ENCODE assay signal across 12 cellular contexts in the genomic region with DNA sequence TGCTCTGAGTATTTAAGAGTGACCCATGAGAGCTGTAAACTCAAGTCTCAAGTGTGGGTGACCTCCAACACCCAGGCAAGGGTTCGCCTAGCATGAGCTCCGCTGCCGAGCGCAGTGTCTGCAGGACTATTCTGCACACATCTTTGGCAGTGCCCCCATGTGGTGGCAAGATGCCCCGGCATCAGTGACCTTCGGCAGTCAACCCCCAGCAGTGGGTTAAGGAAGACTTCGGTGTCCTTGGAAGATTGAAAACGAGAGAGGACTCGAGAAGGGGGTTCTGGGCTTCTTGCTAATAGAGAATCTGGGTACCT. TPM values are rescaled to one million over a fixed set of nuclear protein-coding genes. Genes with fewer than 3 reads are reported as not detected.
DNase-seq lines count a peak whose midpoint lies in the region; ATAC-seq and TF ChIP-seq lines count a peak whose summit lies in the region.
"Had no signal": no experiment of that assay in that cellular context is flagged by ENCODE, and none has a peak within 500 bp of the region (broad histone marks: within the 10 kb centered on the region; RNA-seq: fewer than 3 reads in every experiment).

No MANE protein-coding gene starts in this region.

- no peaks in the 10 kb centered on the region for H3K36me3 ChIP-seq in naive thymus-derived CD4-positive, alpha-beta T cell (ENCODE audit: control insufficient read depth in 2 of 3, insufficient read depth in 3 of 3, low read length in 3 of 3)
- H3K36me3 ChIP-seq: Peyer's patch had no signal

- intact Hi-C loops in naive thymus-derived CD4-positive, alpha-beta T cell (cut with micrococcal nuclease): loop anchor here (2.0 to 10.0 kb wide), 2 partner anchors 46 to 60 kb away; no protein-coding TSS in a partner anchor

- H3K27ac ChIP-seq in naive thymus-derived CD4-positive, alpha-beta T cell (ENCODE audit: low read depth, low read length): no peak overlapping the region

- DNase-seq in NCI-H748 (lab: John Stamatoyannopoulos, UW; ENCODE audit: unreplicated experiment) (peak; percentile 2), NCI-H748 treated with DMSO at 0.1 percent for 48 hours (lab: John Stamatoyannopoulos, UW) (no peak), WTC11 (ENCODE audit: low spot score) (no peak), T-helper 9 cell (no peak), NCI-H1694 treated with DMSO at 0.1 percent for 48 hours (lab: John Stamatoyannopoulos, UW) (no peak), NCI-H446 (lab: John Stamatoyannopoulos, UW) (no peak)
- peak in 1 of 9 donors; percentile 5 for DNase-seq in naive thymus-derived CD4-positive, alpha-beta T cell
- DNase-seq: activated CD4-positive, alpha-beta T cell treated with anti-CD3 and anti-CD28 coated beads, Interleukin-2, amount 50 U/mL, for 48 hours; glutamatergic neuron; KBM-7; Peyer's patch had no signal

- H3K4me3 Mint-ChIP-seq in WTC11: no peak overlapping the region
- H3K4me3 Mint-ChIP-seq in naive thymus-derived CD4-positive, alpha-beta T cell: peak overlapping the region in 9 of 10 donors; percentile 21 to 94 (median 77)

- 0 out of 2 replicates have a peak, but pooled peaks have one; percentile 27 for TF ChIP-seq CTCF in GM12875 (IDR thresholded peaks at IDR 0.05; ENCODE audit: borderline replicate concordance, insufficient read depth, low read depth, low read length)
- TF ChIP-seq CTCF in WTC11 (IDR thresholded peaks at IDR 0.05): no peak

- H3K9me3 ChIP-seq in naive thymus-derived CD4-positive, alpha-beta T cell (ENCODE audit: control insufficient read depth in 2 of 3, low read length in 3 of 3): no peaks in the 10 kb centered on the region
- H3K9me3 ChIP-seq: Peyer's patch had no signal

- H3K4me3 ChIP-seq in GM12875 (ENCODE audit: low read depth, low read length): no peak overlapping the region
- H3K4me3 ChIP-seq in naive thymus-derived CD4-positive, alpha-beta T cell (ENCODE audit: low read length): no peak overlapping the region
- H3K4me3 ChIP-seq: Peyer's patch had no signal

- H3K9me3 Mint-ChIP-seq in WTC11: no peaks in the 10 kb centered on the region
- peaks cover 0 to 4% (median 0%) of the 10 kb centered on the region in 11 donors for H3K9me3 Mint-ChIP-seq in naive thymus-derived CD4-positive, alpha-beta T cell

- 0 out of 2 replicates have a peak, but pooled peaks have one; percentile 41 for ATAC-seq in WTC11
- no peak for ATAC-seq in naive thymus-derived CD4-positive, alpha-beta T cell

- CTCF ChIA-PET in WTC11 (lab: Charles Lee): interaction anchor here (0.6 to 1.4 kb wide), 7 partner anchors 10 to 51 kb away, joined by 3 to 7 read pairs (median 4); no protein-coding TSS in a partner anchor
- CTCF ChIA-PET in naive thymus-derived CD4-positive, alpha-beta T cell (lab: Charles Lee): interaction anchor here (1.2 to 5.1 kb wide), 6 partner anchors 31 to 62 kb away, joined by 3 to 44 read pairs (median 10); no protein-coding TSS in a partner anchor

- H3K4me1 ChIP-seq in naive thymus-derived CD4-positive, alpha-beta T cell (ENCODE audit: control insufficient read depth in 2 of 2, insufficient read depth in 2 of 2, low read length in 2 of 2): peaks cover 45 to 55% of the 10 kb centered on the region in 2 donors

- H3K27ac Mint-ChIP-seq in WTC11: no peak overlapping the region
- H3K27ac Mint-ChIP-seq in naive thymus-derived CD4-positive, alpha-beta T cell: peak overlapping the region; percentile 7 to 95 (median 90)

- H3K27me3 Mint-ChIP-seq in WTC11 (ENCODE audit: low read depth): peaks cover 2% of the 10 kb centered on the region; the same call in 1 of the 2 replicates
- H3K27me3 Mint-ChIP-seq in naive thymus-derived CD4-positive, alpha-beta T cell: peaks cover 0 to 7% (median 0%) of the 10 kb centered on the region in 5 donors

- H3K36me3 Mint-ChIP-seq in WTC11: no peaks in the 10 kb centered on the region
- peaks cover 0 to 15% (median 0%) of the 10 kb centered on the region in 5 donors for H3K36me3 Mint-ChIP-seq in naive thymus-derived CD4-positive, alpha-beta T cell

- H3K27me3 ChIP-seq in naive thymus-derived CD4-positive, alpha-beta T cell (ENCODE audit: control insufficient read depth in 2 of 2, insufficient read depth in 2 of 2, low read length in 2 of 2): no peaks in the 10 kb centered on the region
- H3K27me3 ChIP-seq: Peyer's patch had no signal

- peaks cover 7% of the 10 kb centered on the region for H3K4me1 Mint-ChIP-seq in WTC11
- peaks cover 49 to 75% (median 71%) of the 10 kb centered on the region in 7 donors for H3K4me1 Mint-ChIP-seq in naive thymus-derived CD4-positive, alpha-beta T cell

- POLR2A ChIA-PET in WTC11 (lab: Charles Lee): no interaction called here
- POLR2A ChIA-PET in naive thymus-derived CD4-positive, alpha-beta T cell (lab: Charles Lee): interaction anchor here (1.0 to 6.7 kb wide), 7 partner anchors 9 to 194 kb away, joined by 3 to 120 read pairs (median 5); a partner anchor contains a TSS

TF ChIP-seq in WTC11, 78 proteins besides CTCF, POLR2A, EP300 and RAD21 (continues in another document):
- TF ChIP-seq, protein P1, sequence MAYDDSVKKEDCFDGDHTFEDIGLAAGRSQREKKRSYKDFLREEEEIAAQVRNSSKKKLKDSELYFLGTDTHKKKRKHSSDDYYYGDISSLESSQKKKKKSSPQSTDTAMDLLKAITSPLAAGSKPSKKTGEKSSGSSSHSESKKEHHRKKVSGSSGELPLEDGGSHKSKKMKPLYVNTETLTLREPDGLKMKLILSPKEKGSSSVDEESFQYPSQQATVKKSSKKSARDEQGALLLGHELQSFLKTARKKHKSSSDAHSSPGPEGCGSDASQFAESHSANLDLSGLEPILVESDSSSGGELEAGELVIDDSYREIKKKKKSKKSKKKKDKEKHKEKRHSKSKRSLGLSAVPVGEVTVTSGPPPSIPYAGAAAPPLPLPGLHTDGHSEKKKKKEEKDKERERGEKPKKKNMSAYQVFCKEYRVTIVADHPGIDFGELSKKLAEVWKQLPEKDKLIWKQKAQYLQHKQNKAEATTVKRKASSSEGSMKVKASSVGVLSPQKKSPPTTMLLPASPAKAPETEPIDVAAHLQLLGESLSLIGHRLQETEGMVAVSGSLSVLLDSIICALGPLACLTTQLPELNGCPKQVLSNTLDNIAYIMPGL (CRISPR knock-in tag; IDR thresholded peaks at IDR 0.05): no peak
- TF ChIP-seq, protein P2, sequence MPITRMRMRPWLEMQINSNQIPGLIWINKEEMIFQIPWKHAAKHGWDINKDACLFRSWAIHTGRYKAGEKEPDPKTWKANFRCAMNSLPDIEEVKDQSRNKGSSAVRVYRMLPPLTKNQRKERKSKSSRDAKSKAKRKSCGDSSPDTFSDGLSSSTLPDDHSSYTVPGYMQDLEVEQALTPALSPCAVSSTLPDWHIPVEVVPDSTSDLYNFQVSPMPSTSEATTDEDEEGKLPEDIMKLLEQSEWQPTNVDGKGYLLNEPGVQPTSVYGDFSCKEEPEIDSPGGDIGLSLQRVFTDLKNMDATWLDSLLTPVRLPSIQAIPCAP (CRISPR knock-in tag; IDR thresholded peaks at IDR 0.05): no peak
- TF ChIP-seq, protein P3, sequence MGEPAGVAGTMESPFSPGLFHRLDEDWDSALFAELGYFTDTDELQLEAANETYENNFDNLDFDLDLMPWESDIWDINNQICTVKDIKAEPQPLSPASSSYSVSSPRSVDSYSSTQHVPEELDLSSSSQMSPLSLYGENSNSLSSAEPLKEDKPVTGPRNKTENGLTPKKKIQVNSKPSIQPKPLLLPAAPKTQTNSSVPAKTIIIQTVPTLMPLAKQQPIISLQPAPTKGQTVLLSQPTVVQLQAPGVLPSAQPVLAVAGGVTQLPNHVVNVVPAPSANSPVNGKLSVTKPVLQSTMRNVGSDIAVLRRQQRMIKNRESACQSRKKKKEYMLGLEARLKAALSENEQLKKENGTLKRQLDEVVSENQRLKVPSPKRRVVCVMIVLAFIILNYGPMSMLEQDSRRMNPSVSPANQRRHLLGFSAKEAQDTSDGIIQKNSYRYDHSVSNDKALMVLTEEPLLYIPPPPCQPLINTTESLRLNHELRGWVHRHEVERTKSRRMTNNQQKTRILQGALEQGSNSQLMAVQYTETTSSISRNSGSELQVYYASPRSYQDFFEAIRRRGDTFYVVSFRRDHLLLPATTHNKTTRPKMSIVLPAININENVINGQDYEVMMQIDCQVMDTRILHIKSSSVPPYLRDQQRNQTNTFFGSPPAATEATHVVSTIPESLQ (CRISPR knock-in tag; IDR thresholded peaks at IDR 0.05): no peak
- no peak for TF ChIP-seq NR3C1 (CRISPR knock-in tag; conservative IDR thresholded peaks at IDR 0.05; ENCODE audit: low read depth)
- TF ChIP-seq, protein P4, sequence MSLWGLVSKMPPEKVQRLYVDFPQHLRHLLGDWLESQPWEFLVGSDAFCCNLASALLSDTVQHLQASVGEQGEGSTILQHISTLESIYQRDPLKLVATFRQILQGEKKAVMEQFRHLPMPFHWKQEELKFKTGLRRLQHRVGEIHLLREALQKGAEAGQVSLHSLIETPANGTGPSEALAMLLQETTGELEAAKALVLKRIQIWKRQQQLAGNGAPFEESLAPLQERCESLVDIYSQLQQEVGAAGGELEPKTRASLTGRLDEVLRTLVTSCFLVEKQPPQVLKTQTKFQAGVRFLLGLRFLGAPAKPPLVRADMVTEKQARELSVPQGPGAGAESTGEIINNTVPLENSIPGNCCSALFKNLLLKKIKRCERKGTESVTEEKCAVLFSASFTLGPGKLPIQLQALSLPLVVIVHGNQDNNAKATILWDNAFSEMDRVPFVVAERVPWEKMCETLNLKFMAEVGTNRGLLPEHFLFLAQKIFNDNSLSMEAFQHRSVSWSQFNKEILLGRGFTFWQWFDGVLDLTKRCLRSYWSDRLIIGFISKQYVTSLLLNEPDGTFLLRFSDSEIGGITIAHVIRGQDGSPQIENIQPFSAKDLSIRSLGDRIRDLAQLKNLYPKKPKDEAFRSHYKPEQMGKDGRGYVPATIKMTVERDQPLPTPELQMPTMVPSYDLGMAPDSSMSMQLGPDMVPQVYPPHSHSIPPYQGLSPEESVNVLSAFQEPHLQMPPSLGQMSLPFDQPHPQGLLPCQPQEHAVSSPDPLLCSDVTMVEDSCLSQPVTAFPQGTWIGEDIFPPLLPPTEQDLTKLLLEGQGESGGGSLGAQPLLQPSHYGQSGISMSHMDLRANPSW (CRISPR knock-in tag; conservative IDR thresholded peaks at IDR 0.05; ENCODE audit: low read depth): no peak
- TF ChIP-seq, protein P5, sequence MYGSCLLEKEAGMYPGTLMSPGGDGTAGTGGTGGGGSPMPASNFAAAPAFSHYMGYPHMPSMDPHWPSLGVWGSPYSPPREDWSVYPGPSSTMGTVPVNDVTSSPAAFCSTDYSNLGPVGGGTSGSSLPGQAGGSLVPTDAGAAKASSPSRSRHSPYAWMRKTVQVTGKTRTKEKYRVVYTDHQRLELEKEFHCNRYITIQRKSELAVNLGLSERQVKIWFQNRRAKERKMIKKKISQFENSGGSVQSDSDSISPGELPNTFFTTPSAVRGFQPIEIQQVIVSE (CRISPR knock-in tag; IDR thresholded peaks at IDR 0.05; ENCODE audit: borderline replicate concordance): no peak
- TF ChIP-seq, protein P6, sequence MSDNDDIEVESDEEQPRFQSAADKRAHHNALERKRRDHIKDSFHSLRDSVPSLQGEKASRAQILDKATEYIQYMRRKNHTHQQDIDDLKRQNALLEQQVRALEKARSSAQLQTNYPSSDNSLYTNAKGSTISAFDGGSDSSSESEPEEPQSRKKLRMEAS (CRISPR knock-in tag; IDR thresholded peaks at IDR 0.05): no peak

RNA-seq across cellular contexts. Expression of a gene that starts 43.1 kb away (rescaled TPM):
- total RNA-seq in WTC11 (2021): 60.5 to 69.0 TPM (median 61.1 TPM) in 3 replicates
- 100 to 1,000 TPM in 4 of 5 experiments, 10 to 100 TPM in 1; 70.6 to 260 (median 127) TPM for total RNA-seq in naive thymus-derived CD4-positive, alpha-beta T cell
- polyA plus RNA-seq in naive thymus-derived CD4-positive, alpha-beta T cell: 100 to 1,000 TPM in 1 of 2 donors, 10 to 100 TPM in 1; 63.0 to 129 TPM
